In genomic region chr13:51646041-51646670, GRCh38 we compare ENCODE assay signal across 8 cellular contexts.
DNase-seq lines count a peak whose midpoint lies in the region; ATAC-seq and TF ChIP-seq lines count a peak whose summit lies in the region.
"Had no signal": no experiment of that assay in that cellular context is flagged by ENCODE, and none has a peak within 500 bp of the region (broad histone marks: within the 10 kb centered on the region; RNA-seq: fewer than 3 reads in every experiment).

No MANE protein-coding gene starts in this region.

- peak overlapping the region; percentile 97 for H3K27ac ChIP-seq in smooth muscle cell (ENCODE audit: low read depth)

- H3K27me3 Mint-ChIP-seq in HFFc6 (ENCODE audit: insufficient read depth) (peaks cover 2% of the 10 kb centered on the region; the same call in 1 of the 2 replicates), glutamatergic neuron (ENCODE audit: unreplicated experiment) (peaks cover 5% of the 10 kb centered on the region)
- H3K27me3 Mint-ChIP-seq in activated CD8-positive, alpha-beta T cell treated with anti-CD3 and anti-CD28 coated beads for 36 hours, result no peaks in the 10 kb centered on the region

- CTCF ChIA-PET in activated CD8-positive, alpha-beta T cell treated with anti-CD3 and anti-CD28 coated beads for 36 hours (lab: Charles Lee), result interaction anchor here (1.7 kb wide), 1 partner anchor 106 kb away, joined by 3 read pairs; no protein-coding TSS in a partner anchor

- WGBS in smooth muscle cell (ENCODE audit: low lambda C conversion rate), result 83% methylated on average over 10 of the region's 10 CpGs

- TF ChIP-seq CTCF in HFFc6 (IDR thresholded peaks at IDR 0.05) (no peak), glutamatergic neuron (IDR thresholded peaks at IDR 0.05; ENCODE audit: partially characterized antibody, unreplicated experiment) (no peak), smooth muscle cell (IDR thresholded peaks at IDR 0.05; ENCODE audit: borderline replicate concordance, insufficient read depth, poor library complexity, severe bottlenecking) (no peak), GM20000 (IDR thresholded peaks at IDR 0.05; ENCODE audit: extremely low read depth, missing control alignments) (no peak)
- TF ChIP-seq CTCF in activated CD8-positive, alpha-beta T cell treated with anti-CD3 and anti-CD28 coated beads for 36 hours (IDR thresholded peaks at IDR 0.05), result no peak

- H3K27me3 ChIP-seq in smooth muscle cell (ENCODE audit: low read depth), result no peaks in the 10 kb centered on the region

- no peak overlapping the region for H2AFZ ChIP-seq in smooth muscle cell (ENCODE audit: low read depth)

- no peak overlapping the region for H3K4me3 ChIP-seq in smooth muscle cell

- intact Hi-C loops in activated CD8-positive, alpha-beta T cell treated with anti-CD3 and anti-CD28 coated beads for 36 hours (cut with micrococcal nuclease), result no loop called here

- peaks cover 32% of the 10 kb centered on the region for H3K4me1 ChIP-seq in smooth muscle cell (ENCODE audit: low read depth)

- peaks cover 62% of the 10 kb centered on the region for H3K4me1 Mint-ChIP-seq in HFFc6 (ENCODE audit: low read depth)
- peaks cover 41% of the 10 kb centered on the region for H3K4me1 Mint-ChIP-seq in activated CD8-positive, alpha-beta T cell treated with anti-CD3 and anti-CD28 coated beads for 36 hours (ENCODE audit: low read depth)
- H3K4me1 Mint-ChIP-seq in glutamatergic neuron (ENCODE audit: low read depth, unreplicated experiment), result peaks cover 33% of the 10 kb centered on the region

- peak overlapping the region; percentile 100 for H3K27ac Mint-ChIP-seq in HFFc6
- H3K27ac Mint-ChIP-seq in activated CD8-positive, alpha-beta T cell treated with anti-CD3 and anti-CD28 coated beads for 36 hours, result peak overlapping the region; percentile 89
- peak overlapping the region; percentile 91 for H3K27ac Mint-ChIP-seq in glutamatergic neuron (ENCODE audit: unreplicated experiment)

- H3K4me3 Mint-ChIP-seq in HFFc6 (peak overlapping the region; percentile 79), glutamatergic neuron (ENCODE audit: unreplicated experiment) (peak overlapping the region; percentile 79)
- H3K4me3 Mint-ChIP-seq in activated CD8-positive, alpha-beta T cell treated with anti-CD3 and anti-CD28 coated beads for 36 hours, result peak overlapping the region; percentile 15

- DNase-seq in HFFc6, result no peak
- DNase-seq in activated CD8-positive, alpha-beta T cell treated with anti-CD3 and anti-CD28 coated beads for 36 hours, result no peak
- no peak for DNase-seq in glutamatergic neuron
- DNase-seq in smooth muscle cell (lab: John Stamatoyannopoulos, UW; ENCODE audit: unreplicated experiment), result no peak
- DNase-seq in GM20000 (ENCODE audit: low spot score), result no peak
- no peak for DNase-seq in stimulated activated CD4-positive, alpha-beta T cell treated with anti-CD3 and anti-CD28 coated beads, Interleukin-4, amount 100 ng/mL, for 24 hours
- DNase-seq: NCI-H1694 treated with DMSO at 0.1 percent for 48 hours had no signal

- H3K9me3 Mint-ChIP-seq in HFFc6, result no peaks in the 10 kb centered on the region
- no peaks in the 10 kb centered on the region for H3K9me3 Mint-ChIP-seq in activated CD8-positive, alpha-beta T cell treated with anti-CD3 and anti-CD28 coated beads for 36 hours
- peaks cover 4% of the 10 kb centered on the region for H3K9me3 Mint-ChIP-seq in glutamatergic neuron (ENCODE audit: unreplicated experiment)

- peak overlapping the region; percentile 72 for H3K4me2 ChIP-seq in smooth muscle cell

- no peaks in the 10 kb centered on the region for H3K36me3 ChIP-seq in smooth muscle cell (ENCODE audit: low read depth)

- POLR2A ChIA-PET in activated CD8-positive, alpha-beta T cell treated with anti-CD3 and anti-CD28 coated beads for 36 hours (lab: Charles Lee), result interaction anchor here (0.7 to 1.4 kb wide), 3 partner anchors 41 to 195 kb away, joined by 3 to 4 read pairs (median 3); no protein-coding TSS in a partner anchor

- peaks cover 49% of the 10 kb centered on the region for H3K79me2 ChIP-seq in smooth muscle cell (ENCODE audit: low read depth)

- ATAC-seq in activated CD8-positive, alpha-beta T cell treated with anti-CD3 and anti-CD28 coated beads for 36 hours, result peak; percentile 34
- no peak for ATAC-seq in HG02759 (IDR thresholded peaks at IDR 0.05; ENCODE audit: unreplicated experiment)

- peaks cover 17% of the 10 kb centered on the region for H3K36me3 Mint-ChIP-seq in HFFc6 (ENCODE audit: low read depth)
- H3K36me3 Mint-ChIP-seq in activated CD8-positive, alpha-beta T cell treated with anti-CD3 and anti-CD28 coated beads for 36 hours (ENCODE audit: low read depth), result peaks cover 5% of the 10 kb centered on the region
- H3K36me3 Mint-ChIP-seq in glutamatergic neuron (ENCODE audit: unreplicated experiment), result peaks cover 7% of the 10 kb centered on the region

- H3K9ac ChIP-seq in smooth muscle cell (ENCODE audit: low read depth), result peak overlapping the region; percentile 71

- peaks cover 5% of the 10 kb centered on the region for H4K20me1 ChIP-seq in smooth muscle cell (ENCODE audit: low read depth)

- peaks cover 11% of the 10 kb centered on the region for H3F3A ChIP-seq in smooth muscle cell (ENCODE audit: low read depth)

- no peaks in the 10 kb centered on the region for H3K9me3 ChIP-seq in smooth muscle cell (replicated peaks; ENCODE audit: low read depth)

Comparison
In these comparisons a context has a peak if more than half of its experiments do, and no peak if none do; other contexts are left out.
1. H3K4me3 Mint-ChIP-seq: peak in every context shown above with its lines; median percentile 79 in HFFc6; 79 in glutamatergic neuron; 15 in activated CD8-positive, alpha-beta T cell treated with anti-CD3 and anti-CD28 coated beads for 36 hours.